In the genomic region with DNA sequence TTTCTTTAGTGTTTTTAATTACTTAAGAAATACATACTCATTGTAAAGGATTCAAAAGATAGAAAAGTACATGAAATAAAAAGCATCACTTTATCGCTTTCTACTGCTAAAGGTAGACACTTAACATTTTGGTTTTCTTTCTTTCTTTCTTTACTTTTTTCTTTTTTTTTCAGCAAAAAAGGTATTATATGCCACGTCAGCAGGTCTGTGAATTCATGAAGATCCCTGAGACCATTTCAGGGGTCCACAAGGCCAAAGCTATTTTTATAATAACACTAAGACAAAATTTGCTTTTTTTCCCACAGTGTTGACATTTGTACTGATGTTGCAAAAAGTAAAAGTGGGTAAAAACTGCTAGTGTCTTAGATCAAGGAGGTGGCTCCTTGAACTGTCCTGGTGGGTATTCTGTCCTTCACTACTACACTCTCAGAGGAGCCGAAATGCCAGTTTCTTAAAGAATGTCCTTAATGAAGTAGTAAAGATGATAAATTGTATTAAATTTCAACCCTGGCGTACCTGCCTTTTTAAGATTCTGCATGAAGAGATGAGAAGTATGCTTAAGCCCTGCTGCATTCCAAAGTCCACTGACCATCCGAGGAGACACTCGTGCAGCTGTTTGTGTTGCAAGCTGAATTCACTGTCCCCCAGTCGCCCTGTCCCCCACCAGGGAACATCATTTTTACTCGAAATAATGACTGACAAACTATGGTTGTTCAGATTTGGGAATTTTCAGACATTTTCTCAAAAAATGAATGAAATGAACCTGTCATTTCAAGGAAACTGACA, we compare ENCODE assay signal across 25 cellular contexts.
DNase-seq lines count a peak whose midpoint lies in the region; ATAC-seq and TF ChIP-seq lines count a peak whose summit lies in the region.
"Had no signal": no experiment of that assay in that cellular context is flagged by ENCODE, and none has a peak within 500 bp of the region (broad histone marks: within the 10 kb centered on the region; RNA-seq: fewer than 3 reads in every experiment).

No MANE protein-coding gene starts in this region.

- no peaks in the 10 kb centered on the region for H3K36me3 Mint-ChIP-seq in natural killer cell treated with Interleukin-12 subunit alpha and Interleukin-12 subunit beta and Interleukin-15 and Interleukin-18, amount 100 ng/mL, for 72 hours
- H3K36me3 Mint-ChIP-seq: activated naive CD8-positive, alpha-beta T cell treated with anti-CD3 and anti-CD28 coated beads, Interleukin-2, amount 10 ng/mL, durations not matched to agents 7 days and 5 days had no signal

- H4K20me1 ChIP-seq in MM.1S (ENCODE audit: insufficient read depth, low read length) (no peaks in the 10 kb centered on the region), hepatocyte (ENCODE audit: insufficient read depth, poor library complexity, severe bottlenecking) (no peaks in the 10 kb centered on the region)

- peak overlapping the region; percentile 84 for H3K4me2 ChIP-seq in MM.1S (ENCODE audit: low read depth, low read length)
- H3K4me2 ChIP-seq in hepatocyte, result peak overlapping the region; percentile 55

- H3F3A ChIP-seq in MM.1S (ENCODE audit: insufficient read depth, low read length), result peaks cover 25% of the 10 kb centered on the region

- H3K4me1 Mint-ChIP-seq in natural killer cell treated with Interleukin-12 subunit alpha and Interleukin-12 subunit beta and Interleukin-15 and Interleukin-18, amount 100 ng/mL, for 72 hours (ENCODE audit: low read depth in 2 of 2), result no peaks in the 10 kb centered on the region

- 56% methylated on average over 8 of the region's 8 CpGs for WGBS in hepatocyte (ENCODE audit: low lambda C conversion rate, missing lambda C conversion rate)
- WGBS in thyroid gland, 2 donors, result 49 to 50% methylated on average over 8 of the region's 8 CpGs

- peak overlapping the region; percentile 69 for H2AFZ ChIP-seq in MM.1S (ENCODE audit: low read length)
- H2AFZ ChIP-seq in hepatocyte, result peak overlapping the region; percentile 19
- H2AFZ ChIP-seq: GM23248 had no signal

- no peak overlapping the region for H3K4me3 Mint-ChIP-seq in natural killer cell treated with Interleukin-12 subunit alpha and Interleukin-12 subunit beta and Interleukin-15 and Interleukin-18, amount 100 ng/mL, for 72 hours
- H3K4me3 Mint-ChIP-seq: activated CD4-positive, alpha-beta T cell treated with anti-CD3 and anti-CD28 coated beads for 36 hours; dendritic cell treated with granulocyte-macrophage colony-stimulating factor and Interleukin-4, amounts not matched to agents 40 ng/mL and 50 ng/mL, for 4 days had no signal

- H3K79me2 ChIP-seq in MM.1S (ENCODE audit: low read length) (no peaks in the 10 kb centered on the region), hepatocyte (no peaks in the 10 kb centered on the region)

- H3K4me1 ChIP-seq in MM.1S (ENCODE audit: low read length), result peaks cover 22% of the 10 kb centered on the region
- peaks cover 36% of the 10 kb centered on the region for H3K4me1 ChIP-seq in hepatocyte (ENCODE audit: insufficient read depth)
- peaks cover 51 to 52% of the 10 kb centered on the region in 2 donors for H3K4me1 ChIP-seq in thyroid gland

- no peak overlapping the region for H3K27ac Mint-ChIP-seq in natural killer cell treated with Interleukin-12 subunit alpha and Interleukin-12 subunit beta and Interleukin-15 and Interleukin-18, amount 100 ng/mL, for 72 hours
- H3K27ac Mint-ChIP-seq: activated CD4-positive, alpha-beta T cell treated with anti-CD3 and anti-CD28 coated beads for 36 hours; dendritic cell treated with granulocyte-macrophage colony-stimulating factor and Interleukin-4, amounts not matched to agents 40 ng/mL and 50 ng/mL, for 4 days had no signal

- TF ChIP-seq CTCF in GM12864 (IDR thresholded peaks at IDR 0.05; ENCODE audit: low read depth, low read length, missing control alignments) (no peak), MM.1S (IDR thresholded peaks at IDR 0.05; ENCODE audit: low read length) (no peak), hepatocyte (IDR thresholded peaks at IDR 0.05; ENCODE audit: poor library complexity) (no peak), thyroid gland (IDR thresholded peaks at IDR 0.05) (no peak)

- H3K27ac ChIP-seq in MM.1S (ENCODE audit: low read length), result peak overlapping the region; percentile 95
- H3K27ac ChIP-seq in hepatocyte, result peak overlapping the region; percentile 90
- peak overlapping the region; percentile 63 to 96 (median 83) for H3K27ac ChIP-seq in thyroid gland
- H3K27ac ChIP-seq: C4-2B, GM23248 had no signal

- DNase-seq in GM12864 (ENCODE audit: low read depth), result no peak
- DNase-seq in MM.1S, result peak; percentile 19
- DNase-seq in hepatocyte (ENCODE audit: low spot score), result peak; percentile 32
- peak; percentile 63 to 65 for DNase-seq in thyroid gland
- no peak for DNase-seq in H7
- no peak for DNase-seq in natural killer cell treated with Interleukin-12 subunit alpha and Interleukin-12 subunit beta and Interleukin-15 and Interleukin-18, amount 100 ng/mL, for 72 hours (ENCODE audit: low spot score)
- DNase-seq in NCI-H510A (lab: John Stamatoyannopoulos, UW), result no peak
- DNase-seq: activated CD4-positive, alpha-beta T cell treated with anti-CD3 and anti-CD28 coated beads for 36 hours; activated effector memory CD4-positive, alpha-beta T cell treated with anti-CD3 and anti-CD28 coated beads, Interleukin-2, amount 50 U/mL, for 16 hours; activated naive CD8-positive, alpha-beta T cell treated with anti-CD3 and anti-CD28 coated beads, Interleukin-2, amount 10 ng/mL, durations not matched to agents 7 days and 5 days; Calu3; caudate nucleus; DMS79 treated with DMSO at 0.1 percent for 48 hours; GF-D8; GM23248; mesenchymal stem cell; NCI-H1105; NCI-H2029; NCI-H774; occipital lobe; small intestine; stimulated activated CD4-positive, alpha-beta T cell treated with anti-CD3 and anti-CD28 coated beads, Interleukin-1b, Interleukin-23, amount 100 ng/mL, for 48 hours had no signal

- no peaks in the 10 kb centered on the region for H3K9me3 ChIP-seq in MM.1S (replicated peaks; ENCODE audit: insufficient read depth, low read length)
- no peaks in the 10 kb centered on the region for H3K9me3 ChIP-seq in hepatocyte (ENCODE audit: low read depth)
- no peaks in the 10 kb centered on the region for H3K9me3 ChIP-seq in thyroid gland

- ATAC-seq in natural killer cell treated with Interleukin-12 subunit alpha and Interleukin-12 subunit beta and Interleukin-15 and Interleukin-18, amount 100 ng/mL, for 72 hours, result no peak
- ATAC-seq: left lobe of liver had no signal

- H3K27me3 Mint-ChIP-seq in natural killer cell treated with Interleukin-12 subunit alpha and Interleukin-12 subunit beta and Interleukin-15 and Interleukin-18, amount 100 ng/mL, for 72 hours, result peaks cover 9 to 12% of the 10 kb centered on the region in 2 donors
- H3K27me3 Mint-ChIP-seq: dendritic cell treated with granulocyte-macrophage colony-stimulating factor and Interleukin-4, amounts not matched to agents 40 ng/mL and 50 ng/mL, for 4 days had no signal

- H3K27me3 ChIP-seq in MM.1S (replicated peaks; ENCODE audit: insufficient read depth, low read length) (no peaks in the 10 kb centered on the region), hepatocyte (no peaks in the 10 kb centered on the region), thyroid gland (no peaks in the 10 kb centered on the region), H7 (ENCODE audit: control insufficient read depth, insufficient read depth, low read length) (no peaks in the 10 kb centered on the region)

- H3K9ac ChIP-seq in MM.1S (ENCODE audit: low read length), result peak overlapping the region; percentile 75; the same call in 1 of the 2 replicates
- H3K9ac ChIP-seq: GM23248 had no signal

- no peaks in the 10 kb centered on the region for H3K9me3 Mint-ChIP-seq in natural killer cell treated with Interleukin-12 subunit alpha and Interleukin-12 subunit beta and Interleukin-15 and Interleukin-18, amount 100 ng/mL, for 72 hours
- H3K9me3 Mint-ChIP-seq: dendritic cell treated with granulocyte-macrophage colony-stimulating factor and Interleukin-4, amounts not matched to agents 40 ng/mL and 50 ng/mL, for 4 days had no signal

- TF ChIP-seq POLR2A in thyroid gland (IDR thresholded peaks at IDR 0.05), result peak in 1 of 2 donors; percentile 49

- intact Hi-C loops in thyroid gland (cut with DNase I), result no loop called here

- H3K9me2 ChIP-seq in MM.1S (replicated peaks; ENCODE audit: insufficient read depth, low read length) (no peaks in the 10 kb centered on the region), hepatocyte (replicated peaks; ENCODE audit: insufficient read depth) (no peaks in the 10 kb centered on the region)

- H3K36me3 ChIP-seq in MM.1S (replicated peaks; ENCODE audit: insufficient read depth, low read length) (no peaks in the 10 kb centered on the region), hepatocyte (replicated peaks; ENCODE audit: insufficient read depth, low read depth) (no peaks in the 10 kb centered on the region), thyroid gland (no peaks in the 10 kb centered on the region), H7 (replicated peaks; ENCODE audit: control insufficient read depth, insufficient read depth, low read length) (no peaks in the 10 kb centered on the region)

- peak overlapping the region; percentile 10; the same call in 1 of the 2 replicates for H3K4me3 ChIP-seq in GM12864 (ENCODE audit: low read depth, low read length)
- H3K4me3 ChIP-seq in MM.1S (ENCODE audit: low read length), result peak overlapping the region; percentile 51
- no peak overlapping the region for H3K4me3 ChIP-seq in hepatocyte
- H3K4me3 ChIP-seq in thyroid gland (replicated peaks in 1 of 3), result no peak overlapping the region
- no peak overlapping the region for H3K4me3 ChIP-seq in H7 (ENCODE audit: insufficient read depth, low read depth, low read length)
- H3K4me3 ChIP-seq: GM23248 had no signal

Comparison
In these comparisons a context has a peak if more than half of its experiments do, and no peak if none do; other contexts are left out.
1. DNase-seq: peak in MM.1S (single experiment), hepatocyte (single experiment) and thyroid gland (2 of 2); none in GM12864 (single experiment), H7 (single experiment), natural killer cell treated with Interleukin-12 subunit alpha and Interleukin-12 subunit beta and Interleukin-15 and Interleukin-18, amount 100 ng/mL, for 72 hours (single experiment) and NCI-H510A (single experiment).
2. H3K4me3 ChIP-seq: peak in GM12864 (single experiment) and MM.1S (single experiment); none in hepatocyte (single experiment), thyroid gland (0 of 3) and H7 (single experiment).
3. Peak in every context shown above with its lines, with median percentiles within 50 percentile points of each other: H3K27ac ChIP-seq.